ENCODE assay signal across 8 cellular contexts in the genomic region with DNA sequence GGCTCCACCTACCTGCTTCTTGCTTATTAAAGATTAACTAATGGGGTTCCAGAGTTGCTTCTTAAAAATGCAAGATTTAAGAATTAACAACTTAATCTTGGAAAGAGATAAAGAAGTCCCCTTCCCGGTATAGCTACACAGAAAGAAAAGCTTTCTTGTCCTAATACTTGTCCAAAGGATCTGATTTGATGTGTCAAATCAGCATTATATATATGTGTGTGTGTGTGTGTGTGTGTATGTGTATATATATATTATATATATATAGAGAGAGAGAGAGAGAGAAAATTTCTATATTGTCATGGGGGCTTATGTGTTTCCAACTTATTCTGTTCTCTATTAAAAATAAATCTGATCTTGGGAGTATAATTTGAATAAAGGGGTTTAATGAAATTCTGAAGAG. TPM values are rescaled to one million over a fixed set of nuclear protein-coding genes. Genes with fewer than 3 reads are reported as not detected.
DNase-seq lines count a peak whose midpoint lies in the region; ATAC-seq, FAIRE-seq and TF ChIP-seq lines count a peak whose summit lies in the region.

No MANE protein-coding gene starts in this region.

- peak overlapping the region; percentile 96 for H3K27ac Mint-ChIP-seq in T-helper 2 cell treated with Interferon-gamma antibody and Interleukin-4, amounts not matched to agents 5 μg/mL and 100 μg/mL, for 36 hours
- H3K27ac Mint-ChIP-seq in activated naive CD8-positive, alpha-beta T cell treated with anti-CD3 and anti-CD28 coated beads, Interleukin-2, amount 50 U/mL, for 24 hours = peak overlapping the region; percentile 96

- intact Hi-C loops in testis (cut with DNase I; ENCODE audit: low total_unique reads) = no loop called here

- no peaks in the 10 kb centered on the region for H3K9me3 Mint-ChIP-seq in T-helper 2 cell treated with Interferon-gamma antibody and Interleukin-4, amounts not matched to agents 5 μg/mL and 100 μg/mL, for 36 hours
- no peaks in the 10 kb centered on the region for H3K9me3 Mint-ChIP-seq in activated naive CD8-positive, alpha-beta T cell treated with anti-CD3 and anti-CD28 coated beads, Interleukin-2, amount 50 U/mL, for 24 hours

- no peak for DNase-seq in T-helper 2 cell treated with Interferon-gamma antibody and Interleukin-4, amounts not matched to agents 5 μg/mL and 100 μg/mL, for 36 hours (ENCODE audit: low spot score)
- DNase-seq in T-helper 2 cell (no peak), testis (no peak), frontal cortex (ENCODE audit: low spot score in 2 of 2) (no peak)
- no peak for DNase-seq in activated naive CD8-positive, alpha-beta T cell treated with anti-CD3 and anti-CD28 coated beads, Interleukin-2, amount 50 U/mL, for 24 hours

- no peaks in the 10 kb centered on the region for H3K36me3 ChIP-seq in testis (ENCODE audit: low read depth, missing control alignments)

- H3K4me1 Mint-ChIP-seq in T-helper 2 cell treated with Interferon-gamma antibody and Interleukin-4, amounts not matched to agents 5 μg/mL and 100 μg/mL, for 36 hours (ENCODE audit: low read depth) = peaks cover 39% of the 10 kb centered on the region
- peaks cover 52% of the 10 kb centered on the region for H3K4me1 Mint-ChIP-seq in activated naive CD8-positive, alpha-beta T cell treated with anti-CD3 and anti-CD28 coated beads, Interleukin-2, amount 50 U/mL, for 24 hours

- peaks cover 6% of the 10 kb centered on the region for H3K27me3 Mint-ChIP-seq in T-helper 2 cell treated with Interferon-gamma antibody and Interleukin-4, amounts not matched to agents 5 μg/mL and 100 μg/mL, for 36 hours (ENCODE audit: low read depth)
- peaks cover 8% of the 10 kb centered on the region for H3K27me3 Mint-ChIP-seq in activated naive CD8-positive, alpha-beta T cell treated with anti-CD3 and anti-CD28 coated beads, Interleukin-2, amount 50 U/mL, for 24 hours

- TF ChIP-seq CTCF in testis (IDR thresholded peaks at IDR 0.05) = no peak

- H3K4me3 ChIP-seq in testis = peak overlapping the region; percentile 65 to 77

- peaks cover 14% of the 10 kb centered on the region for H3K4me1 ChIP-seq in testis

- peak overlapping the region; percentile 99 for H3K4me3 Mint-ChIP-seq in T-helper 2 cell treated with Interferon-gamma antibody and Interleukin-4, amounts not matched to agents 5 μg/mL and 100 μg/mL, for 36 hours
- H3K4me3 Mint-ChIP-seq in activated naive CD8-positive, alpha-beta T cell treated with anti-CD3 and anti-CD28 coated beads, Interleukin-2, amount 50 U/mL, for 24 hours = peak overlapping the region; percentile 95

- TF ChIP-seq POLR2A in testis (IDR thresholded peaks at IDR 0.05) = no peak

- H3K36me3 Mint-ChIP-seq in T-helper 2 cell treated with Interferon-gamma antibody and Interleukin-4, amounts not matched to agents 5 μg/mL and 100 μg/mL, for 36 hours (ENCODE audit: low read depth) = peaks cover 4% of the 10 kb centered on the region
- H3K36me3 Mint-ChIP-seq in activated naive CD8-positive, alpha-beta T cell treated with anti-CD3 and anti-CD28 coated beads, Interleukin-2, amount 50 U/mL, for 24 hours (ENCODE audit: low read depth) = peaks cover 7% of the 10 kb centered on the region

- WGBS in testis, 2 donors = 0% methylated on average over 1 of the region's 1 CpG

- FAIRE-seq in frontal cortex (lab: Jason Lieb, UNC) = no peak

- H3K27me3 ChIP-seq in layer of hippocampus (ENCODE audit: control insufficient read depth, insufficient read depth, low read length) (no peaks in the 10 kb centered on the region), testis (no peaks in the 10 kb centered on the region)

- H3K27ac ChIP-seq in layer of hippocampus (ENCODE audit: low read depth, low read length) (peak overlapping the region; percentile 77), testis (peak overlapping the region; percentile 84 to 92)

- H3K9me3 ChIP-seq in testis = no peaks in the 10 kb centered on the region

- ATAC-seq in activated naive CD8-positive, alpha-beta T cell treated with anti-CD3 and anti-CD28 coated beads, Interleukin-2, amount 50 U/mL, for 24 hours = no peak
- ATAC-seq in HG02678 (IDR thresholded peaks at IDR 0.05; ENCODE audit: unreplicated experiment) (no peak), HG03135 (IDR thresholded peaks at IDR 0.05; ENCODE audit: unreplicated experiment) (no peak)

RNA-seq across cellular contexts. Expression of a gene that starts 4.6 kb away (rescaled TPM):
- total RNA-seq in testis (10 to 100 TPM; 69.4 to 74.8 TPM), frontal cortex (73.4 TPM)
- 72.2 TPM for polyA plus RNA-seq in testis (ENCODE audit: insufficient read depth, low read depth, low replicate concordance)

RNA-seq across cellular contexts. Expression of a gene that starts 33.4 kb away (rescaled TPM):
- total RNA-seq in testis (under 1 TPM; 0.31 TPM), frontal cortex (not detected)
- 0.30 TPM for polyA plus RNA-seq in testis (ENCODE audit: insufficient read depth, low read depth, low replicate concordance)
